8 cellular contexts compared by ENCODE assay signal in the genomic region with DNA sequence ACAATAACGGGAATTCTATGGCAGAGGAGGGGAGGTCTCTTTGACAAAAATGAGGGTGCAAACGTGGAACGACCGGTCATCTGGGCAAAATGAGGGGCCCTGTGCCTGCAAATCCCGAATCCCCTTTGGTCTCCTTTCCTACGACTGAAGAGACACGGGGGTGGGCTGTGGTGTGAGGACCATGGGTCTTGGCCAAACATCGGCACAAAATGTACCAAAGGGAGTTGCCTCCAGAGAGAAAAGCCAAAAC. TPM values are rescaled to one million over a fixed set of nuclear protein-coding genes. Genes with fewer than 3 reads are reported as not detected.
DNase-seq lines count a peak whose midpoint lies in the region; ATAC-seq, FAIRE-seq and TF ChIP-seq lines count a peak whose summit lies in the region.

No MANE protein-coding gene starts in this region.

- H3K27me3 ChIP-seq in skeletal muscle tissue (ENCODE audit: control insufficient read depth in 3 of 3, insufficient read depth in 3 of 3, low read length in 3 of 3): no peaks in the 10 kb centered on the region

- TF ChIP-seq CTCF in WI38 (IDR thresholded peaks at IDR 0.05; ENCODE audit: low read depth, low read length): no peak

- peaks cover 23% of the 10 kb centered on the region for H3K36me3 Mint-ChIP-seq in activated CD4-positive, alpha-beta T cell treated with anti-CD3 and anti-CD28 coated beads, Interleukin-2, amount 10 ng/mL, durations not matched to agents 24 days and 14 days (ENCODE audit: low read depth)

- H3K27ac ChIP-seq in skeletal muscle tissue (ENCODE audit: low read depth, low read length): peak overlapping the region; percentile 94

- peaks cover 2% of the 10 kb centered on the region for H3K27me3 Mint-ChIP-seq in activated CD4-positive, alpha-beta T cell treated with anti-CD3 and anti-CD28 coated beads, Interleukin-2, amount 10 ng/mL, durations not matched to agents 24 days and 14 days

- no peak for DNase-seq in activated CD4-positive, alpha-beta T cell treated with anti-CD3 and anti-CD28 coated beads, Interleukin-2, amount 10 ng/mL, durations not matched to agents 24 days and 14 days
- no peak for DNase-seq in activated CD4-positive, alpha-beta T cell treated with anti-CD3 and anti-CD28 coated beads, Interleukin-2, amount 50 U/mL, for 1 hour
- DNase-seq in globus pallidus (ENCODE audit: low spot score) (peak; percentile 68), D341Med (ENCODE audit: low spot score) (no peak), GM12891 (ENCODE audit: insufficient read length, low spot score) (no peak)

- H3K4me3 Mint-ChIP-seq in activated CD4-positive, alpha-beta T cell treated with anti-CD3 and anti-CD28 coated beads, Interleukin-2, amount 10 ng/mL, durations not matched to agents 24 days and 14 days: peak overlapping the region; percentile 91

- H3K4me3 ChIP-seq in WI38 (ENCODE audit: low read depth, low read length) (peak overlapping the region; percentile 82), skeletal muscle tissue (ENCODE audit: low read length in 3 of 3) (peak overlapping the region; percentile 87 to 92 (median 91))

- H3K27ac Mint-ChIP-seq in activated CD4-positive, alpha-beta T cell treated with anti-CD3 and anti-CD28 coated beads, Interleukin-2, amount 10 ng/mL, durations not matched to agents 24 days and 14 days: peak overlapping the region; percentile 96

- peak overlapping the region; percentile 92 to 95 (median 93) for H3K9ac ChIP-seq in skeletal muscle tissue (ENCODE audit: low read depth in 1 of 3, low read length in 3 of 3)

- no peak for FAIRE-seq in GM12891 (lab: Jason Lieb, UNC)

- peaks cover 29% of the 10 kb centered on the region for H3K4me1 Mint-ChIP-seq in activated CD4-positive, alpha-beta T cell treated with anti-CD3 and anti-CD28 coated beads, Interleukin-2, amount 10 ng/mL, durations not matched to agents 24 days and 14 days

- H3K9me3 ChIP-seq in skeletal muscle tissue (ENCODE audit: control insufficient read depth in 3 of 3, low read length in 3 of 3): peaks cover 0 to 2% (median 0%) of the 10 kb centered on the region in 3 donors

- intact Hi-C loops in activated CD4-positive, alpha-beta T cell treated with anti-CD3 and anti-CD28 coated beads, Interleukin-2, amount 10 ng/mL, durations not matched to agents 24 days and 14 days (cut with micrococcal nuclease): loop anchor here (1.0 to 10.0 kb wide), 4 partner anchors 34 to 238 kb away; partner anchors contain the start of gene TCF12

- peaks cover 21 to 26% (median 21%) of the 10 kb centered on the region in 3 donors for H3K4me1 ChIP-seq in skeletal muscle tissue (ENCODE audit: control insufficient read depth in 3 of 3, insufficient read depth in 3 of 3, low read length in 3 of 3)

- no peaks in the 10 kb centered on the region for H3K36me3 ChIP-seq in skeletal muscle tissue (ENCODE audit: control insufficient read depth in 3 of 3, insufficient read depth in 3 of 3, low read length in 3 of 3)

- TF ChIP-seq POLR2A in GM12891 (IDR thresholded peaks at IDR 0.05; ENCODE audit: low read depth, low read length): no peak

- no peak for ATAC-seq in GM21367 (IDR thresholded peaks at IDR 0.05; ENCODE audit: unreplicated experiment)

- H3K9me3 Mint-ChIP-seq in activated CD4-positive, alpha-beta T cell treated with anti-CD3 and anti-CD28 coated beads, Interleukin-2, amount 10 ng/mL, durations not matched to agents 24 days and 14 days: peaks cover 8% of the 10 kb centered on the region

TF ChIP-seq in GM12891, 5 proteins besides CTCF, POLR2A, EP300 and RAD21:
- no peak for TF ChIP-seq SPI1 (IDR thresholded peaks at IDR 0.05; ENCODE audit: low read depth, low read length)

RNA-seq across cellular contexts. Expression of gene ZNF280D, which starts 0.5 kb away (rescaled TPM):
- 25.9 and 26.2 TPM in 2 replicates for total RNA-seq in activated CD4-positive, alpha-beta T cell treated with anti-CD3 and anti-CD28 coated beads, Interleukin-2, amount 10 ng/mL, durations not matched to agents 24 days and 14 days
- total RNA-seq in skeletal muscle tissue: 57.4 TPM
- polyA plus RNA-seq in GM12891 (2012; ENCODE audit: low read depth, missing spikeins): 4.8 TPM
